ENCODE assay signal across 5 cellular contexts in genomic region chr20:64087226-64087825, GRCh38. TPM values are rescaled to one million over a fixed set of nuclear protein-coding genes. Genes with fewer than 3 reads are reported as not detected.
"Had no signal": no experiment of that assay in that cellular context is flagged by ENCODE, and none has a peak within 500 bp of the region (broad histone marks: within the 10 kb centered on the region; RNA-seq: fewer than 3 reads in every experiment).

No MANE protein-coding gene starts in this region.

RNA-seq across cellular contexts. Expression of gene LKAAEAR1, which starts 3.1 kb away (rescaled TPM):
- total RNA-seq: HepG2, HT-29, IMR-90, K562 had no signal

RNA-seq across cellular contexts. Expression of gene NPBWR2, which starts 20.0 kb away (rescaled TPM):
- total RNA-seq: HepG2, HT-29, HT1080, IMR-90, K562 had no signal
